8 cellular contexts compared by ENCODE assay signal in genomic region chr9:77456829-77457437, GRCh38.
DNase-seq lines count a peak whose midpoint lies in the region; ATAC-seq, FAIRE-seq and TF ChIP-seq lines count a peak whose summit lies in the region.

No MANE protein-coding gene starts in this region.

- H3K9me3 ChIP-seq in AG04450 (ENCODE audit: control insufficient read depth, insufficient read depth, low read length) (no peaks in the 10 kb centered on the region; the same call in 1 of the 2 replicates), keratinocyte (ENCODE audit: control insufficient read depth, low read depth, low read length) (no peaks in the 10 kb centered on the region)

- H3K79me2 ChIP-seq in keratinocyte (ENCODE audit: control insufficient read depth, insufficient read depth, low read length) = no peaks in the 10 kb centered on the region

- peak; percentile 93 for TF ChIP-seq CTCF in AG04450 (IDR thresholded peaks at IDR 0.05; ENCODE audit: low read depth, low read length)
- peak; percentile 82 for TF ChIP-seq CTCF in WI38 (IDR thresholded peaks at IDR 0.05; ENCODE audit: low read depth, low read length)
- TF ChIP-seq CTCF in bronchial epithelial cell (IDR thresholded peaks at IDR 0.05; ENCODE audit: insufficient read depth, low read length, severe bottlenecking) = peak; percentile 86
- peak; percentile 81 to 96 (median 87) for TF ChIP-seq CTCF in keratinocyte (optimal IDR thresholded peaks at IDR 0.05 in 1 of 3, IDR thresholded peaks at IDR 0.05 in 1 of 3, conservative IDR thresholded peaks at IDR 0.05 in 1 of 3; ENCODE audit: extremely low read depth in 1 of 3, insufficient read depth in 2 of 3, low read length in 3 of 3)

- CTCF ChIA-PET in AG04450 (lab: Charles Lee) = interaction anchor here (0.5 to 5.8 kb wide), 94 partner anchors 11 to 761 kb away, joined by 3 to 115 read pairs (median 4); partner anchors contain the start of genes GNA14 and VPS13A

- H3K27me3 ChIP-seq in AG04450 (ENCODE audit: control insufficient read depth, insufficient read depth, low read length) (no peaks in the 10 kb centered on the region), bronchial epithelial cell (ENCODE audit: control insufficient read depth, insufficient read depth, low read length) (no peaks in the 10 kb centered on the region), keratinocyte (ENCODE audit: control insufficient read depth, extremely low read depth, insufficient read depth, low read length) (peaks cover 2% of the 10 kb centered on the region)

- FAIRE-seq in bronchial epithelial cell (lab: Jason Lieb, UNC) (no peak), keratinocyte (lab: Jason Lieb, UNC) (peak; percentile 73)

- H3K9me1 ChIP-seq in keratinocyte (ENCODE audit: control insufficient read depth, extremely low read depth, insufficient read depth, low read length) = no peaks in the 10 kb centered on the region

- dilution Hi-C loops in keratinocyte (cut with MboI; ENCODE audit: extremely low pct_ligation_motif_present, low sequenced_read_pairs) = no loop called here

- peak overlapping the region; percentile 71 for H2AFZ ChIP-seq in keratinocyte (ENCODE audit: control insufficient read depth, low read length)

- H3K4me2 ChIP-seq in keratinocyte (ENCODE audit: control insufficient read depth, extremely low read depth, insufficient read depth, low read depth, low read length) = no peak overlapping the region

- ATAC-seq in GM18519 (IDR thresholded peaks at IDR 0.05; ENCODE audit: low FRiP score, unreplicated experiment) = peak; percentile 73
- ATAC-seq in HG03039 (IDR thresholded peaks at IDR 0.05; ENCODE audit: unreplicated experiment) = peak; percentile 82

- H3K36me3 ChIP-seq in bronchial epithelial cell (ENCODE audit: control insufficient read depth, insufficient read depth, low read length) (no peaks in the 10 kb centered on the region), keratinocyte (ENCODE audit: control insufficient read depth in 2 of 2, extremely low read depth in 1 of 2, insufficient read depth in 2 of 2, low read length in 2 of 2) (no peaks in the 10 kb centered on the region)

- H4K20me1 ChIP-seq in keratinocyte (ENCODE audit: control insufficient read depth, extremely low read depth, insufficient read depth, low read length) = no peaks in the 10 kb centered on the region

- POLR2A ChIA-PET in AG04450 (lab: Yijun Ruan, JAX) = no interaction called here

- no peak overlapping the region for H3K9ac ChIP-seq in keratinocyte (ENCODE audit: control insufficient read depth, extremely low read depth, insufficient read depth, low read length)

- peak; percentile 77 for DNase-seq in AG04450 (ENCODE audit: low read depth, low spot score)
- peak; percentile 31 for DNase-seq in NCI-H2081 treated with DMSO at 0.1 percent for 48 hours (lab: John Stamatoyannopoulos, UW)
- DNase-seq in bronchial epithelial cell (ENCODE audit: low read depth) = peak; percentile 93
- peak; percentile 92 for DNase-seq in keratinocyte (ENCODE audit: low read depth, low spot score)
- peak; percentile 69 for DNase-seq in stimulated activated CD4-positive, alpha-beta T cell treated with anti-CD3 and anti-CD28 coated beads, Interleukin-2, amount 100 ng/mL, for 4 hours (ENCODE audit: low read depth)

- no peak overlapping the region for H3K4me3 ChIP-seq in AG04450 (ENCODE audit: low read depth, low read length)
- H3K4me3 ChIP-seq in WI38 (ENCODE audit: low read depth, low read length) = no peak overlapping the region
- no peak overlapping the region for H3K4me3 ChIP-seq in bronchial epithelial cell (ENCODE audit: low read depth, low read length)
- H3K4me3 ChIP-seq in keratinocyte (ENCODE audit: control insufficient read depth in 2 of 3, extremely low read depth in 1 of 3, insufficient read depth in 2 of 3, low read depth in 1 of 3, low read length in 3 of 3) = no peak overlapping the region

- H3K4me1 ChIP-seq in keratinocyte (ENCODE audit: control insufficient read depth, extremely low read depth, insufficient read depth, low read length) = no peaks in the 10 kb centered on the region

- no peak overlapping the region for H3K27ac ChIP-seq in AG04450 (ENCODE audit: low read depth, low read length)
- no peak overlapping the region for H3K27ac ChIP-seq in keratinocyte (ENCODE audit: control insufficient read depth, insufficient read depth, low read length)

Comparison
In these comparisons a context has a peak if more than half of its experiments do, and no peak if none do; other contexts are left out.
1. DNase-seq: peak in every context shown above with its lines; median percentile 93 in bronchial epithelial cell; 92 in keratinocyte; 77 in AG04450; 69 in stimulated activated CD4-positive, alpha-beta T cell treated with anti-CD3 and anti-CD28 coated beads, Interleukin-2, amount 100 ng/mL, for 4 hours; 31 in NCI-H2081 treated with DMSO at 0.1 percent for 48 hours.